In genomic region chr10:4529266-4529665, GRCh38 we compare ENCODE assay signal across 22 cellular contexts.
"Had no signal": no experiment of that assay in that cellular context is flagged by ENCODE, and none has a peak within 500 bp of the region (broad histone marks: within the 10 kb centered on the region; RNA-seq: fewer than 3 reads in every experiment).

No MANE protein-coding gene starts in this region.

- H3K9me3 ChIP-seq: esophagus muscularis mucosa, gastroesophageal sphincter, heart left ventricle, left lung, lower lobe of right lung, mucosa of descending colon had no signal

- H3K4me3 ChIP-seq: coronary artery, dorsolateral prefrontal cortex, esophagus muscularis mucosa, gastroesophageal sphincter, heart left ventricle, hepatocyte, left lung, lower lobe of right lung, mucosa of descending colon had no signal

- H3K36me3 Mint-ChIP-seq: immature natural killer cell, mesothelial cell of epicardium had no signal

- H3K27ac Mint-ChIP-seq: immature natural killer cell, mesothelial cell of epicardium, naive B cell had no signal

- H3K4me1 ChIP-seq: left lung, lower lobe of right lung had no signal

- H3K36me3 ChIP-seq: esophagus muscularis mucosa, gastroesophageal sphincter, heart left ventricle, left lung, lower lobe of right lung had no signal

- H3K79me2 ChIP-seq: hepatocyte had no signal

- H3K4me3 Mint-ChIP-seq: immature natural killer cell, mesothelial cell of epicardium had no signal

- H3K4me2 ChIP-seq: hepatocyte had no signal

- H2AFZ ChIP-seq: hepatocyte had no signal

- H3K27me3 ChIP-seq: dorsolateral prefrontal cortex, esophagus muscularis mucosa, gastroesophageal sphincter, heart left ventricle, hepatocyte, left lung had no signal

- H3K27ac ChIP-seq: coronary artery, dorsolateral prefrontal cortex, esophagus muscularis mucosa, gastroesophageal sphincter, heart left ventricle, hepatocyte, left lung, lower lobe of right lung had no signal

- ATAC-seq: gastroesophageal sphincter, heart left ventricle, left cardiac atrium, left lung, left ventricle myocardium superior, lower lobe of right lung, mucosa of descending colon had no signal

- DNase-seq: dermis blood vessel endothelial cell; dorsolateral prefrontal cortex; effector CD4-positive, alpha-beta T cell; effector memory CD4-positive, alpha-beta T cell; foreskin fibroblast; heart left ventricle; hypothalamus; immature natural killer cell; islet precursor cell; kidney; left cardiac atrium; left lung; left ventricle myocardium superior; lower lobe of right lung; mesenchymal stem cell; mucosa of descending colon; naive B cell had no signal

- H3K4me1 Mint-ChIP-seq: immature natural killer cell, naive B cell had no signal
